Comparison of ENCODE assay signal across 7 cellular contexts in genomic region chr22:11020513-11020912, GRCh38.
A peak's percentile ranks its signal among the peaks of the same experiment; 100 is the strongest.
DNase-seq lines count a peak whose midpoint lies in the region; ATAC-seq, FAIRE-seq and TF ChIP-seq lines count a peak whose summit lies in the region.
"Not testable (repeated sequence)": the region's sequence is repeated elsewhere in the genome, so short reads cannot be mapped to it uniquely, and the experiment has no call there.

No MANE protein-coding gene starts in this region.

- not testable (repeated sequence) for H3K27me3 Mint-ChIP-seq in stimulated activated naive CD8-positive, alpha-beta T cell treated with anti-CD3 and anti-CD28 coated beads, Interleukin-15, amount 100 ng/mL, for 72 hours

- H3K27ac ChIP-seq in K562 (ENCODE audit: extremely low read depth, low read depth, low read length); right lobe of liver: not testable (repeated sequence)

- WGBS in K562 (ENCODE audit: insufficient coverage, low coverage, missing lambda C conversion rate) = 2% methylated on average over 5 of the region's 8 CpGs
- WGBS in right lobe of liver (ENCODE audit: insufficient coverage, low coverage, low lambda C conversion rate, missing lambda C conversion rate) = 34% methylated on average over 7 of the region's 8 CpGs

- not testable (repeated sequence) for H3K4me1 ChIP-seq in K562 (replicated peaks in 1 of 2; ENCODE audit: control insufficient read depth in 2 of 2, insufficient read depth in 2 of 2, low read length in 2 of 2); right lobe of liver

- POLR2A ChIA-PET in K562 (lab: Yijun Ruan, JAX) = not testable (repeated sequence)

- intact Hi-C loops in K562 (cut with micrococcal nuclease); left ventricle myocardium superior (cut with micrococcal nuclease); right lobe of liver (cut with DNase I); posterior vena cava (cut with DNase I): not testable (repeated sequence)

- H3K4me1 Mint-ChIP-seq in stimulated activated naive CD8-positive, alpha-beta T cell treated with anti-CD3 and anti-CD28 coated beads, Interleukin-15, amount 100 ng/mL, for 72 hours = not testable (repeated sequence)

- FAIRE-seq in K562 (lab: Jason Lieb, UNC) = not testable (repeated sequence)

- TF ChIP-seq CTCF in K562 (IDR thresholded peaks at IDR 0.05 in 2 of 3, conservative IDR thresholded peaks at IDR 0.05 in 1 of 3; ENCODE audit: insufficient read depth in 2 of 3, low read depth in 1 of 3, low read length in 3 of 3); right lobe of liver (IDR thresholded peaks at IDR 0.05): not testable (repeated sequence)

- DNase-seq in Daoy (ENCODE audit: low read depth) (peak; percentile 44), posterior vena cava (ENCODE audit: low spot score) (peak; percentile 71)
- not testable (repeated sequence) for DNase-seq in K562 (ENCODE audit: extremely low read depth in 1 of 4, low spot score in 3 of 4); left ventricle myocardium superior; right lobe of liver; stimulated activated naive CD8-positive, alpha-beta T cell treated with anti-CD3 and anti-CD28 coated beads, Interleukin-15, amount 100 ng/mL, for 72 hours

- not testable (repeated sequence) for H4K20me1 ChIP-seq in K562 (replicated peaks; ENCODE audit: control insufficient read depth, insufficient read depth, low read length)

- TF ChIP-seq RAD21 in K562 (CRISPR knock-in tag; conservative IDR thresholded peaks at IDR 0.05 in 1 of 2, IDR thresholded peaks at IDR 0.05 in 1 of 2) = not testable (repeated sequence)

- ATAC-seq in SK-N-SH treated with all-trans-retinoic acid at 6 μM for 48 hours (peak; percentile 50), K562 (peak; percentile 54; the same call in 2 of the 3 replicates), left ventricle myocardium superior (peak; percentile 11), right lobe of liver (peak; percentile 9 to 20 (median 15))
- ATAC-seq in stimulated activated naive CD8-positive, alpha-beta T cell treated with anti-CD3 and anti-CD28 coated beads, Interleukin-15, amount 100 ng/mL, for 72 hours = peak; percentile 48

- in situ Hi-C loops in K562 (cut with MboI) = not testable (repeated sequence)

- CTCF ChIA-PET in K562 (lab: Yijun Ruan, JAX; ENCODE audit: low intra/inter-chr PET ratio) = not testable (repeated sequence)

- not testable (repeated sequence) for TF ChIP-seq POLR2A in K562 (conservative IDR thresholded peaks at IDR 0.05); right lobe of liver (IDR thresholded peaks at IDR 0.05)

- H3K36me3 ChIP-seq in K562 (ENCODE audit: control insufficient read depth, insufficient read depth, low read length); right lobe of liver: not testable (repeated sequence)

- H3K27me3 ChIP-seq in K562 (ENCODE audit: control insufficient read depth in 2 of 2, insufficient read depth in 2 of 2, low read length in 2 of 2); right lobe of liver: not testable (repeated sequence)

- H3K9ac ChIP-seq in K562 (ENCODE audit: insufficient read depth in 1 of 2, low read depth in 2 of 2, low read length in 2 of 2) = not testable (repeated sequence)

- H3K79me2 ChIP-seq in K562 (ENCODE audit: control insufficient read depth, insufficient read depth, low read length) = not testable (repeated sequence)

- not testable (repeated sequence) for H3K4me3 Mint-ChIP-seq in stimulated activated naive CD8-positive, alpha-beta T cell treated with anti-CD3 and anti-CD28 coated beads, Interleukin-15, amount 100 ng/mL, for 72 hours

- H2AFZ ChIP-seq in K562 (ENCODE audit: low read depth, low read length) = not testable (repeated sequence)

- not testable (repeated sequence) for H3K9me3 ChIP-seq in K562 (replicated peaks; ENCODE audit: control insufficient read depth, insufficient read depth, low read depth, low read length); right lobe of liver

- H3K4me2 ChIP-seq in K562 (ENCODE audit: insufficient read depth, low read length) = not testable (repeated sequence)

- not testable (repeated sequence) for H3K9me1 ChIP-seq in K562 (ENCODE audit: control insufficient read depth, insufficient read depth, low read length)

- H3K27ac Mint-ChIP-seq in stimulated activated naive CD8-positive, alpha-beta T cell treated with anti-CD3 and anti-CD28 coated beads, Interleukin-15, amount 100 ng/mL, for 72 hours = not testable (repeated sequence)

- H3K9me3 Mint-ChIP-seq in stimulated activated naive CD8-positive, alpha-beta T cell treated with anti-CD3 and anti-CD28 coated beads, Interleukin-15, amount 100 ng/mL, for 72 hours = peaks cover 8 to 14% of the 10 kb centered on the region in 2 donors

- TF ChIP-seq EP300 in K562 (IDR thresholded peaks at IDR 0.05; ENCODE audit: low read length) = not testable (repeated sequence)

- not testable (repeated sequence) for BruUV-seq in K562 (replicated peaks; lab: Mats Ljungman, UMichigan)

- H3K4me3 ChIP-seq in K562, right lobe of liver: not testable (repeated sequence)
